20 cellular contexts compared by ENCODE assay signal in genomic region chr2:71238089-71238488, GRCh38. TPM values are rescaled to one million over a fixed set of nuclear protein-coding genes. Genes with fewer than 3 reads are reported as not detected.
A peak's percentile ranks its signal among the peaks of the same experiment; 100 is the strongest.
DNase-seq lines count a peak whose midpoint lies in the region; ATAC-seq and TF ChIP-seq lines count a peak whose summit lies in the region.
"Had no signal": no experiment of that assay in that cellular context is flagged by ENCODE, and none has a peak within 500 bp of the region (broad histone marks: within the 10 kb centered on the region; RNA-seq: fewer than 3 reads in every experiment).

No MANE protein-coding gene starts in this region.

- H3K4me1 Mint-ChIP-seq in CD8-positive, alpha-beta memory T cell = no peaks in the 10 kb centered on the region

- TF ChIP-seq CTCF in heart left ventricle (IDR thresholded peaks at IDR 0.05) = no peak
- no peak for TF ChIP-seq CTCF in heart right ventricle (IDR thresholded peaks at IDR 0.05)
- TF ChIP-seq CTCF in psoas muscle (IDR thresholded peaks at IDR 0.05) = no peak

- TF ChIP-seq POLR2A in heart left ventricle (IDR thresholded peaks at IDR 0.05) = no peak

- no peak overlapping the region for H3K27ac Mint-ChIP-seq in CD8-positive, alpha-beta memory T cell
- H3K27ac Mint-ChIP-seq: B cell; CD4-positive, CD25-positive, alpha-beta regulatory T cell; CD8-positive, alpha-beta T cell; HFFc6 had no signal

- H3K36me3 Mint-ChIP-seq in CD8-positive, alpha-beta memory T cell = peaks cover 0 to 2% (median 0%) of the 10 kb centered on the region in 3 donors
- H3K36me3 Mint-ChIP-seq: CD4-positive, CD25-positive, alpha-beta regulatory T cell; CD8-positive, alpha-beta T cell had no signal

- peak overlapping the region in 8 of 12 donors; percentile 3 to 74 (median 48) for H3K27ac ChIP-seq in heart left ventricle
- peak overlapping the region in 8 of 10 donors; percentile 3 to 48 (median 30) for H3K27ac ChIP-seq in heart right ventricle
- peak overlapping the region; percentile 80 for H3K27ac ChIP-seq in psoas muscle
- no peak overlapping the region for H3K27ac ChIP-seq in CD8-positive, alpha-beta memory T cell (ENCODE audit: low read depth, low read length)
- H3K27ac ChIP-seq: BLaER1, C4-2B had no signal

- H3K36me3 ChIP-seq in heart left ventricle (no peaks in the 10 kb centered on the region), heart right ventricle (no peaks in the 10 kb centered on the region), psoas muscle (ENCODE audit: insufficient read depth in 1 of 2, low read depth in 1 of 2) (no peaks in the 10 kb centered on the region)
- H3K36me3 ChIP-seq in CD8-positive, alpha-beta memory T cell (ENCODE audit: insufficient read depth, low read length) = no peaks in the 10 kb centered on the region
- H3K36me3 ChIP-seq: BLaER1, HAP-1 had no signal

- POLR2A ChIA-PET in CD8-positive, alpha-beta memory T cell (lab: Charles Lee) = no interaction called here

- H3K4me1 ChIP-seq in heart left ventricle (peaks cover 0 to 31% (median 7%) of the 10 kb centered on the region in 12 donors), heart right ventricle (peaks cover 0 to 40% (median 14%) of the 10 kb centered on the region in 9 donors), psoas muscle (peaks cover 42% of the 10 kb centered on the region)
- no peaks in the 10 kb centered on the region for H3K4me1 ChIP-seq in CD8-positive, alpha-beta memory T cell (ENCODE audit: insufficient read depth, low read length)
- H3K4me1 ChIP-seq: HAP-1 had no signal

- ATAC-seq in heart left ventricle (peak; percentile 32 to 73 (median 66)), heart right ventricle (peak; percentile 26 to 79 (median 60)), psoas muscle (peak; percentile 82 to 91 (median 90))
- ATAC-seq: CD8-positive, alpha-beta T cell; GM12878 had no signal

- H3K27me3 ChIP-seq in heart left ventricle (no peaks in the 10 kb centered on the region), heart right ventricle (peaks cover 0 to 3% (median 0%) of the 10 kb centered on the region in 7 donors), psoas muscle (ENCODE audit: insufficient read depth in 3 of 3, low read length in 2 of 3) (no peaks in the 10 kb centered on the region)
- H3K27me3 ChIP-seq in CD8-positive, alpha-beta memory T cell (ENCODE audit: insufficient read depth, low read length, poor library complexity, severe bottlenecking) = no peaks in the 10 kb centered on the region
- H3K27me3 ChIP-seq: BLaER1 had no signal

- peaks cover 0 to 4% (median 0%) of the 10 kb centered on the region in 5 donors for H3K9me3 Mint-ChIP-seq in CD8-positive, alpha-beta memory T cell
- H3K9me3 Mint-ChIP-seq: CD8-positive, alpha-beta T cell; HFFc6 had no signal

- CTCF ChIA-PET in CD8-positive, alpha-beta memory T cell (lab: Charles Lee) = no interaction called here

- H3K27me3 Mint-ChIP-seq in CD8-positive, alpha-beta memory T cell = peaks cover 14 to 22% of the 10 kb centered on the region in 2 donors

- no peak overlapping the region for H3K4me3 Mint-ChIP-seq in CD8-positive, alpha-beta memory T cell
- H3K4me3 Mint-ChIP-seq: B cell; CD4-positive, CD25-positive, alpha-beta regulatory T cell; CD8-positive, alpha-beta T cell; HFFc6 had no signal

- intact Hi-C loops in heart left ventricle (cut with DNase I) (no loop called here), cardiac septum (cut with DNase I) (no loop called here), heart right ventricle (cut with DNase I) (no loop called here), psoas muscle (cut with DNase I) (no loop called here)

- no peak overlapping the region for H3K4me3 ChIP-seq in heart left ventricle
- H3K4me3 ChIP-seq in heart right ventricle = no peak overlapping the region
- H3K4me3 ChIP-seq in psoas muscle = peak overlapping the region; percentile 4
- no peak overlapping the region for H3K4me3 ChIP-seq in CD8-positive, alpha-beta memory T cell (ENCODE audit: low read length)
- H3K4me3 ChIP-seq: BLaER1, GM12878, HAP-1 had no signal

- H3K9me3 ChIP-seq in heart left ventricle (peaks cover 0 to 3% (median 0%) of the 10 kb centered on the region in 12 donors), heart right ventricle (peaks cover 0 to 4% (median 0%) of the 10 kb centered on the region in 11 donors), psoas muscle (no peaks in the 10 kb centered on the region)
- no peaks in the 10 kb centered on the region for H3K9me3 ChIP-seq in CD8-positive, alpha-beta memory T cell (ENCODE audit: low read length)
- H3K9me3 ChIP-seq: HAP-1 had no signal

- DNase-seq in heart left ventricle (no peak), cardiac septum (ENCODE audit: low spot score) (no peak), heart right ventricle (no peak), psoas muscle (no peak), NCI-H524 (lab: John Stamatoyannopoulos, UW) (no peak), NCI-H1436 treated with DMSO at 0.1 percent for 48 hours (lab: John Stamatoyannopoulos, UW) (no peak)
- no peak for DNase-seq in CD8-positive, alpha-beta memory T cell
- DNase-seq: CD4-positive, CD25-positive, alpha-beta regulatory T cell; CD8-positive, alpha-beta T cell; DMS 273 treated with DMSO at 0.1 percent for 48 hours; DMS79; EL; GDM1; GOT3; HFFc6 had no signal

RNA-seq across cellular contexts. Expression of gene PAIP2B, which starts 11.2 kb away (rescaled TPM):
- total RNA-seq in heart left ventricle (10 to 100 TPM; 38.3 to 89.0 (median 53.2) TPM), cardiac septum (30.7 TPM), heart right ventricle (100 to 1,000 TPM in 1 of 10 donors, 10 to 100 TPM in 9; 45.9 to 108 (median 61.1) TPM), psoas muscle (10 to 100 TPM; 14.0 to 47.4 (median 36.9) TPM)
- polyA plus RNA-seq in heart left ventricle (10 to 100 TPM; 11.9 to 22.2 TPM), heart right ventricle (10 to 100 TPM in 1 of 2 donors, 1 to 10 TPM in 1; 7.2 to 13.7 TPM), psoas muscle (10 to 100 TPM in 1 of 3 donors, 1 to 10 TPM in 2; 2.7 to 10.6 (median 7.2) TPM)
- total RNA-seq in CD8-positive, alpha-beta memory T cell = 1 to 10 TPM; 2.1 to 2.3 TPM
- 2.2 TPM for polyA plus RNA-seq in CD8-positive, alpha-beta memory T cell
